ENCODE assay signal across 8 cellular contexts in the genomic region with DNA sequence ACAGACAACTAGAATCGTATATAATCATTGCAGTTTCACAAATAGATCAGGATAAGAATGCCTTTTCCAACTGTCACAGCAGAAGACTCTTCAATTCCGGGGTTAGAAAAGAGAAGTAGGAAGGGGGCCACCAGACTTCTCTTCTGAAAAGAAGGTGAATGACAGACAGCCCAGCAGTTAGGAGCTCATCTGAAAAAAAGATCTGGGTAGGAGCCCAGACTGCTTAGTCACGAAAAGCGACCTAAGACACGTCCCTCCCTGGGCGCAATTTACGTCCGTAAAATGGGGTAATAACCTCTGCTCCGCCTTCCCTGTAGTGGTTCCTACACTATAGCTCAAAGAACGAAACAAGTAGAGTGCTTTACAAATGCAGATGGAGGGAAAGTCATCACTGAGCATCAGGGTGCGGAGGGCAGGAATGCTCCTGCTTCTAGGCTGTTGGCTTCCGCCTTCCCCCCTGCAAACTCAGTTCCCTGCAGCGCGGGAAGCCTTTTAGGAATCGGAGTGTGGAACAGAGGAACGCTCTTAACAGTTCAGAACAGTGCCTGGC. TPM values are rescaled to one million over a fixed set of nuclear protein-coding genes. Genes with fewer than 3 reads are reported as not detected.
DNase-seq lines count a peak whose midpoint lies in the region; ATAC-seq, FAIRE-seq and TF ChIP-seq lines count a peak whose summit lies in the region.

No MANE protein-coding gene starts in this region.

- no peaks in the 10 kb centered on the region for H3K9me2 ChIP-seq in SK-N-SH

- H3K9me3 ChIP-seq in SK-N-SH (no peaks in the 10 kb centered on the region), GM12878 (replicated peaks; ENCODE audit: control insufficient read depth, insufficient read depth, low read length) (no peaks in the 10 kb centered on the region)

- intact Hi-C loops in GM12878 (cut with micrococcal nuclease; ENCODE audit: unreplicated experiment), result loop anchor here (1.0 to 5.0 kb wide), 2 partner anchors 37 to 284 kb away; a partner anchor contains a TSS

- H4K20me1 ChIP-seq in SK-N-SH (ENCODE audit: insufficient read depth) (no peaks in the 10 kb centered on the region), GM12878 (ENCODE audit: control insufficient read depth, insufficient read depth) (no peaks in the 10 kb centered on the region)

- FAIRE-seq in GM12878 (lab: Jason Lieb, UNC), result no peak

- H3K4me3 ChIP-seq in SK-N-SH (ENCODE audit: low read depth in 2 of 2, low read length in 1 of 2), result peak overlapping the region; percentile 92 to 97
- H3K4me3 ChIP-seq in GM12878, result peak overlapping the region; percentile 98

- H2AFZ ChIP-seq in SK-N-SH (ENCODE audit: low read depth) (peak overlapping the region; percentile 90), GM12878 (ENCODE audit: control insufficient read depth, low read depth, low read length) (peak overlapping the region; percentile 98)

- H3K27ac ChIP-seq in SK-N-SH (ENCODE audit: low read depth in 2 of 2, low read length in 1 of 2) (peak overlapping the region; percentile 62 to 92), GM12878 (ENCODE audit: control insufficient read depth, insufficient read depth) (peak overlapping the region; percentile 98)

- RAD21 ChIA-PET in GM12878 (lab: Charles Lee; ENCODE audit: unreplicated experiment), result interaction anchor here (1.2 to 2.7 kb wide), 9 partner anchors 38 to 524 kb away, joined by 3 to 16 read pairs (median 5); a partner anchor contains a TSS

- peak; percentile 70 for DNase-seq in GM03348 (ENCODE audit: low spot score)
- DNase-seq in KBM-7, result peak; percentile 79
- DNase-seq in SK-N-SH, result peak; percentile 53
- DNase-seq in GM12878 (ENCODE audit: low read depth, low spot score), result peak; percentile 41
- DNase-seq in islet precursor cell, result peak; percentile 78
- peak; percentile 40 to 45 for DNase-seq in stimulated activated CD4-positive, alpha-beta T cell treated with anti-CD3 and anti-CD28 coated beads, Interleukin-2, amount 100 ng/mL, for 48 hours
- no peak for DNase-seq in midbrain (lab: John Stamatoyannopoulos, UW)

- CTCF ChIA-PET in SK-N-SH (lab: Yijun Ruan, JAX), result interaction anchor here (0.5 to 2.4 kb wide), 6 partner anchors 9 to 306 kb away, joined by 3 to 14 read pairs (median 4); no protein-coding TSS in a partner anchor
- CTCF ChIA-PET in GM12878 (lab: Yijun Ruan, JAX), result interaction anchor here (1.0 to 4.8 kb wide), 8 partner anchors 14 to 438 kb away, joined by 3 to 31 read pairs (median 6); no protein-coding TSS in a partner anchor

- POLR2A ChIA-PET in SK-N-SH (lab: Yijun Ruan, JAX), result interaction anchor here (0.5 to 1.2 kb wide), 5 partner anchors 12 to 298 kb away, joined by 3 to 4 read pairs (median 3); a partner anchor contains a TSS
- POLR2A ChIA-PET in GM12878 (lab: Charles Lee), result interaction anchor here (0.5 to 1.7 kb wide), 10 partner anchors 10 to 348 kb away, joined by 3 to 7 read pairs (median 3); a partner anchor contains a TSS

- no peak for TF ChIP-seq POLR2A in GM12878 (IDR thresholded peaks at IDR 0.05; ENCODE audit: low read depth, low read length)

- in situ Hi-C loops in KBM-7 (cut with MboI; ENCODE audit: low pct_unique_long_range_greater_than_20kb, low sequenced_read_pairs) (loop anchor here (25.0 kb wide), 1 partner anchor 284 kb away; a partner anchor contains a TSS), GM12878 (cut with MboI) (loop anchor here (5.0 kb wide), 1 partner anchor 284 kb away; no protein-coding TSS in a partner anchor)

- 2% methylated on average over 16 of the region's 16 CpGs for WGBS in SK-N-SH (ENCODE audit: low lambda C conversion rate)
- 2% methylated on average over 16 of the region's 16 CpGs for WGBS in GM12878 (ENCODE audit: insufficient coverage, insufficient replicate concordance, low lambda C conversion rate, missing lambda C conversion rate)

- TSS peak; percentile 60 for BruUV-seq in GM12878 (replicated peaks; lab: Mats Ljungman, UMichigan)

- no peaks in the 10 kb centered on the region for H3K27me3 ChIP-seq in SK-N-SH (ENCODE audit: insufficient read depth)
- no peaks in the 10 kb centered on the region for H3K27me3 ChIP-seq in GM12878 (replicated peaks in 1 of 2; ENCODE audit: control insufficient read depth in 2 of 2, insufficient read depth in 2 of 2, low read length in 1 of 2)

- TF ChIP-seq CTCF in SK-N-SH (IDR thresholded peaks at IDR 0.05) (no peak), GM12878 (IDR thresholded peaks at IDR 0.05 in 2 of 3, conservative IDR thresholded peaks at IDR 0.05 in 1 of 3; ENCODE audit: control insufficient read depth in 2 of 3, extremely low read depth in 1 of 3, insufficient read depth in 1 of 3, low read depth in 3 of 3, low read length in 3 of 3) (no peak)

- H3K4me1 ChIP-seq in SK-N-SH (ENCODE audit: control insufficient read depth in 1 of 2, insufficient read depth in 2 of 2, low read depth in 1 of 2, low read length in 1 of 2) (peaks cover 6 to 14% of the 10 kb centered on the region in 2 experiments; a peak in 2 of 4 replicates), GM12878 (ENCODE audit: control insufficient read depth, insufficient read depth, low read length) (no peaks in the 10 kb centered on the region)

- TF ChIP-seq RAD21 in SK-N-SH (IDR thresholded peaks at IDR 0.05; ENCODE audit: low read length) (no peak), GM12878 (IDR thresholded peaks at IDR 0.05; ENCODE audit: insufficient read depth, low read depth, low read length) (no peak)

- TF ChIP-seq EP300 in SK-N-SH (IDR thresholded peaks at IDR 0.05; ENCODE audit: borderline replicate concordance in 1 of 2, low read depth in 1 of 2, low read length in 1 of 2) (no peak), GM12878 (IDR thresholded peaks at IDR 0.05; ENCODE audit: borderline replicate concordance in 1 of 2, control insufficient read depth in 1 of 2, low read depth in 2 of 2, low read length in 2 of 2) (no peak)

- SMC1A ChIA-PET in GM12878 (lab: Charles Lee; ENCODE audit: uncharacterized antibody, unreplicated experiment), result interaction anchor here (0.6 to 4.1 kb wide), 7 partner anchors 35 to 1546 kb away, joined by 3 to 24 read pairs (median 7); no protein-coding TSS in a partner anchor

- H3K36me3 ChIP-seq in SK-N-SH (replicated peaks in 1 of 2; ENCODE audit: control insufficient read depth in 1 of 2, insufficient read depth in 2 of 2, low read length in 1 of 2) (peaks cover 20 to 21% of the 10 kb centered on the region in 2 experiments), GM12878 (ENCODE audit: control insufficient read depth in 2 of 2, insufficient read depth in 2 of 2, low read length in 1 of 2) (peaks cover 6 to 22% of the 10 kb centered on the region in 2 experiments)

- peak overlapping the region; percentile 79 for H3K4me2 ChIP-seq in SK-N-SH
- peak overlapping the region; percentile 89 for H3K4me2 ChIP-seq in GM12878 (ENCODE audit: control insufficient read depth, insufficient read depth)

- H3K9ac ChIP-seq in SK-N-SH (peak overlapping the region; percentile 92), GM12878 (ENCODE audit: control insufficient read depth, insufficient read depth, low read length) (peak overlapping the region; percentile 99)

- ATAC-seq in GM21737 (IDR thresholded peaks at IDR 0.05; ENCODE audit: unreplicated experiment), result peak; percentile 34
- ATAC-seq in GM12878, result peak; percentile 77

- no peaks in the 10 kb centered on the region for H3F3A ChIP-seq in SK-N-SH (replicated peaks; ENCODE audit: insufficient read depth)

- H3K79me2 ChIP-seq in SK-N-SH (ENCODE audit: insufficient read depth), result peaks cover 55% of the 10 kb centered on the region
- H3K79me2 ChIP-seq in GM12878 (ENCODE audit: control insufficient read depth, insufficient read depth, low read length), result peaks cover 51% of the 10 kb centered on the region

RNA-seq across cellular contexts. Expression of a gene that starts 0.6 kb away (rescaled TPM):
- 4.9 and 5.2 TPM in 2 replicates for polyA plus RNA-seq in SK-N-SH (2012; rRNA removed)
- 3.8 and 5.1 TPM in 2 replicates for polyA plus RNA-seq in SK-N-SH (2012; cell fraction: cytosol; rRNA removed)
- polyA plus RNA-seq in SK-N-SH (2012; cell fraction: nucleus; rRNA removed), result 3.9 and 4.9 TPM in 2 replicates
- 11.0 and 11.8 TPM in 2 replicates for total RNA-seq in GM12878 (2013; cell fraction: nucleolus; rRNA removed)
- 32.1 and 33.3 TPM in 2 replicates for total RNA-seq in GM12878 (2014; rRNA removed)
- 30.2 and 31.2 TPM in 2 replicates for total RNA-seq in GM12878 (2014; rRNA removed; fragmentation: Illumina TruSeq; extraction: Trizol)
- 24.5 and 27.2 TPM in 2 replicates for total RNA-seq in GM12878 (2021)
- 9.5 TPM for polyA plus RNA-seq in GM12878 (2011; ENCODE audit: low read depth)
- polyA plus RNA-seq in GM12878 (2011; rRNA removed), result 27.6 and 31.6 TPM in 2 replicates
- polyA plus RNA-seq in GM12878 (2011; cell fraction: cytosol; rRNA removed), result 30.2 and 35.2 TPM in 2 replicates
- 23.2 and 31.7 TPM in 2 replicates for polyA plus RNA-seq in GM12878 (2011; cell fraction: nucleus; rRNA removed)
- 10.0 and 13.6 TPM in 2 replicates for polyA plus RNA-seq in GM12878 (2012)
- 30.1 and 34.6 TPM in 2 replicates for polyA plus RNA-seq in GM12878 (2014; fragmentation: Illumina TruSeq; extraction: Trizol)
- polyA plus RNA-seq in GM12878 (2014; fragmentation: Nextera tagmentation; extraction: Ambion mirVana), result 10 to 100 TPM in 1 of 2 experiments, 1 to 10 TPM in 1; 7.7 to 10.3 TPM
- 26.9 and 28.3 TPM in 2 replicates for polyA plus RNA-seq in GM12878 (2014; rRNA removed)
- 10 to 100 TPM; 26.7 to 29.0 TPM for polyA plus RNA-seq in GM12878 (2016; fragmentation: Nextera tagmentation; extraction: Ambion mirVana)
- polyA minus RNA-seq in GM12878 (2011; rRNA and poly(A)+ RNA removed), result 32.9 and 40.0 TPM in 2 replicates
- polyA minus RNA-seq in GM12878 (2011; cell fraction: cytosol; rRNA and poly(A)+ RNA removed), result 14.3 and 17.8 TPM in 2 replicates
- polyA minus RNA-seq in GM12878 (2011; cell fraction: nucleus; rRNA and poly(A)+ RNA removed), result 9.8 and 16.8 TPM in 2 replicates

RNA-seq across cellular contexts. Expression of a gene that starts 0.8 kb away (rescaled TPM):
- polyA plus RNA-seq in SK-N-SH (2012; rRNA removed), result 20.4 and 24.3 TPM in 2 replicates
- polyA plus RNA-seq in SK-N-SH (2012; cell fraction: cytosol; rRNA removed), result 13.8 and 16.8 TPM in 2 replicates
- 45.4 and 52.8 TPM in 2 replicates for polyA plus RNA-seq in SK-N-SH (2012; cell fraction: nucleus; rRNA removed)
- 54.6 and 59.8 TPM in 2 replicates for total RNA-seq in GM12878 (2013; cell fraction: nucleolus; rRNA removed)
- 31.6 and 33.7 TPM in 2 replicates for total RNA-seq in GM12878 (2014; rRNA removed)
- 32.5 and 34.8 TPM in 2 replicates for total RNA-seq in GM12878 (2014; rRNA removed; fragmentation: Illumina TruSeq; extraction: Trizol)
- 73.4 and 78.5 TPM in 2 replicates for total RNA-seq in GM12878 (2021)
- 28.1 TPM for polyA plus RNA-seq in GM12878 (2011; ENCODE audit: low read depth)
- polyA plus RNA-seq in GM12878 (2011; rRNA removed), result 59.5 and 75.6 TPM in 2 replicates
- polyA plus RNA-seq in GM12878 (2011; cell fraction: cytosol; rRNA removed), result 39.2 and 42.7 TPM in 2 replicates
- polyA plus RNA-seq in GM12878 (2011; cell fraction: nucleus; rRNA removed), result 75.2 and 75.8 TPM in 2 replicates
- 42.2 and 47.8 TPM in 2 replicates for polyA plus RNA-seq in GM12878 (2012)
- polyA plus RNA-seq in GM12878 (2014; fragmentation: Illumina TruSeq; extraction: Trizol), result 56.3 and 76.8 TPM in 2 replicates
- polyA plus RNA-seq in GM12878 (2014; fragmentation: Nextera tagmentation; extraction: Ambion mirVana), result 100 to 1,000 TPM in 1 of 2 experiments, 10 to 100 TPM in 1; 86.8 to 104 TPM
- 33.4 and 33.5 TPM in 2 replicates for polyA plus RNA-seq in GM12878 (2014; rRNA removed)
- polyA plus RNA-seq in GM12878 (2016; fragmentation: Nextera tagmentation; extraction: Ambion mirVana), result 100 to 1,000 TPM; 104 to 117 TPM
- polyA minus RNA-seq in GM12878 (2011; rRNA and poly(A)+ RNA removed), result 62.3 and 88.9 TPM in 2 replicates
- polyA minus RNA-seq in GM12878 (2011; cell fraction: cytosol; rRNA and poly(A)+ RNA removed), result 10.8 and 18.6 TPM in 2 replicates
- 40.9 and 62.1 TPM in 2 replicates for polyA minus RNA-seq in GM12878 (2011; cell fraction: nucleus; rRNA and poly(A)+ RNA removed)

RNA-seq across cellular contexts. Expression of a gene that starts 37.6 kb away (rescaled TPM):
- polyA plus RNA-seq in SK-N-SH (2012; rRNA removed), result 16.6 and 18.7 TPM in 2 replicates
- 9.5 and 11.7 TPM in 2 replicates for polyA plus RNA-seq in SK-N-SH (2012; cell fraction: cytosol; rRNA removed)
- 50.3 and 56.0 TPM in 2 replicates for polyA plus RNA-seq in SK-N-SH (2012; cell fraction: nucleus; rRNA removed)
- 41.1 and 41.7 TPM in 2 replicates for total RNA-seq in GM12878 (2013; cell fraction: nucleolus; rRNA removed)
- total RNA-seq in GM12878 (2014; rRNA removed), result 20.2 and 21.1 TPM in 2 replicates
- 11.7 and 13.9 TPM in 2 replicates for total RNA-seq in GM12878 (2014; rRNA removed; fragmentation: Illumina TruSeq; extraction: Trizol)
- total RNA-seq in GM12878 (2021), result 25.1 and 29.4 TPM in 2 replicates
- polyA plus RNA-seq in GM12878 (2011; ENCODE audit: low read depth), result 6.2 TPM
- polyA plus RNA-seq in GM12878 (2011; rRNA removed), result 4.6 and 8.9 TPM in 2 replicates
- 7.4 and 9.5 TPM in 2 replicates for polyA plus RNA-seq in GM12878 (2011; cell fraction: cytosol; rRNA removed)
- polyA plus RNA-seq in GM12878 (2011; cell fraction: nucleus; rRNA removed), result 42.5 and 49.3 TPM in 2 replicates
- polyA plus RNA-seq in GM12878 (2012), result 12.9 and 15.0 TPM in 2 replicates
- polyA plus RNA-seq in GM12878 (2014; fragmentation: Illumina TruSeq; extraction: Trizol), result 14.4 and 15.2 TPM in 2 replicates
- 1 to 10 TPM in 1 of 2 experiments, under 1 TPM in 1; 0.90 to 2.2 TPM for polyA plus RNA-seq in GM12878 (2014; fragmentation: Nextera tagmentation; extraction: Ambion mirVana)
- polyA plus RNA-seq in GM12878 (2014; rRNA removed), result 19.6 and 21.0 TPM in 2 replicates
- 10 to 100 TPM; 14.6 to 18.8 TPM for polyA plus RNA-seq in GM12878 (2016; fragmentation: Nextera tagmentation; extraction: Ambion mirVana)
- polyA minus RNA-seq in GM12878 (2011; rRNA and poly(A)+ RNA removed), result 8.3 and 14.3 TPM in 2 replicates
- polyA minus RNA-seq in GM12878 (2011; cell fraction: cytosol; rRNA and poly(A)+ RNA removed), result 8.8 and 11.2 TPM in 2 replicates
- 24.3 and 37.3 TPM in 2 replicates for polyA minus RNA-seq in GM12878 (2011; cell fraction: nucleus; rRNA and poly(A)+ RNA removed)
